ENCODE assay signal across 1 cellular context in genomic region chr17:75412455-75413317, GRCh38.
A peak's percentile ranks its signal among the peaks of the same experiment; 100 is the strongest.
TF ChIP-seq lines count a peak whose summit lies in the region.

No MANE protein-coding gene starts in this region.

TF ChIP-seq in HepG2, 621 proteins besides CTCF, POLR2A, EP300 and RAD21 (continued from another document and continues in another):
- TF ChIP-seq CREB3 (CRISPR knock-in tag; IDR thresholded peaks at IDR 0.05), result no peak
- peak; percentile 40; the same call in 1 of the 2 replicates for TF ChIP-seq ZNF710 (CRISPR knock-in tag; IDR thresholded peaks at IDR 0.05; ENCODE audit: borderline replicate concordance)
- 0 out of 2 replicates have a peak, but pooled peaks have one; percentile 33 for TF ChIP-seq FOXO1 (CRISPR knock-in tag; IDR thresholded peaks at IDR 0.05)
- 0 out of 2 replicates have a peak, but pooled peaks have one; percentile 55 for TF ChIP-seq ZBTB7B (CRISPR knock-in tag; IDR thresholded peaks at IDR 0.05)
- TF ChIP-seq SALL1 (CRISPR knock-in tag; IDR thresholded peaks at IDR 0.05), result 0 out of 2 replicates have a peak, but pooled peaks have one; percentile 32
- TF ChIP-seq KDM2A (CRISPR knock-in tag; IDR thresholded peaks at IDR 0.05; ENCODE audit: borderline replicate concordance, low read depth), result peak; percentile 62
- no peak for TF ChIP-seq ZNF749 (CRISPR knock-in tag; IDR thresholded peaks at IDR 0.05; ENCODE audit: borderline replicate concordance)
- TF ChIP-seq MYPOP (CRISPR knock-in tag; IDR thresholded peaks at IDR 0.05), result peak; percentile 45; the same call in 1 of the 2 replicates
- no peak for TF ChIP-seq SMARCC2 (IDR thresholded peaks at IDR 0.05)
- TF ChIP-seq U2AF1 (optimal IDR thresholded peaks at IDR 0.05; ENCODE audit: low read depth, low read length), result peak; percentile 17
- TF ChIP-seq MXD4 (CRISPR knock-in tag; IDR thresholded peaks at IDR 0.05), result peak; percentile 69
- TF ChIP-seq GPBP1L1 (CRISPR knock-in tag; IDR thresholded peaks at IDR 0.05), result no peak
- no peak for TF ChIP-seq ZSCAN25 (CRISPR knock-in tag; IDR thresholded peaks at IDR 0.05)
- TF ChIP-seq ZNF883 (CRISPR knock-in tag; IDR thresholded peaks at IDR 0.05; ENCODE audit: not compliant biosample characterization), result no peak
- peak; percentile 76 for TF ChIP-seq KAT8 (CRISPR knock-in tag; IDR thresholded peaks at IDR 0.05)
- 0 out of 2 replicates have a peak, but pooled peaks have one; percentile 68 for TF ChIP-seq HMGXB3 (CRISPR knock-in tag; IDR thresholded peaks at IDR 0.05; ENCODE audit: borderline replicate concordance)
- 0 out of 2 replicates have a peak, but pooled peaks have one; percentile 56 for TF ChIP-seq KLF6 (CRISPR knock-in tag; IDR thresholded peaks at IDR 0.05)
- no peak for TF ChIP-seq ZNF33B (CRISPR knock-in tag; IDR thresholded peaks at IDR 0.05)
- TF ChIP-seq SMC3 (IDR thresholded peaks at IDR 0.05; ENCODE audit: low read length), result peak; percentile 96
- peak; percentile 51; the same call in 1 of the 2 replicates for TF ChIP-seq ELF3 (CRISPR knock-in tag; IDR thresholded peaks at IDR 0.05)
- no peak for TF ChIP-seq NFYC (CRISPR knock-in tag; IDR thresholded peaks at IDR 0.05)
- TF ChIP-seq TGIF2 (CRISPR knock-in tag; IDR thresholded peaks at IDR 0.05), result no peak
- peak; percentile 58; the same call in 1 of the 2 replicates for TF ChIP-seq CBFB (CRISPR knock-in tag; IDR thresholded peaks at IDR 0.05)
- TF ChIP-seq HCFC1 (IDR thresholded peaks at IDR 0.05; ENCODE audit: low read depth, low read length), result peak; percentile 21; the same call in 1 of the 2 replicates
- TF ChIP-seq ZBTB25 (CRISPR knock-in tag; IDR thresholded peaks at IDR 0.05), result 0 out of 2 replicates have a peak, but pooled peaks have one; percentile 68
- TF ChIP-seq ZNF7 (CRISPR knock-in tag; IDR thresholded peaks at IDR 0.05), result no peak
- TF ChIP-seq ZBTB21 (CRISPR knock-in tag; IDR thresholded peaks at IDR 0.05), result no peak
- 0 out of 2 replicates have a peak, but pooled peaks have one; percentile 44 for TF ChIP-seq ZNF639 (CRISPR knock-in tag; conservative IDR thresholded peaks at IDR 0.05)
- TF ChIP-seq BATF2 (CRISPR knock-in tag; IDR thresholded peaks at IDR 0.05), result no peak
- no peak for TF ChIP-seq ZBTB10 (CRISPR knock-in tag; IDR thresholded peaks at IDR 0.05; ENCODE audit: borderline replicate concordance)
- no peak for TF ChIP-seq ZFP90 (CRISPR knock-in tag; IDR thresholded peaks at IDR 0.05; ENCODE audit: borderline replicate concordance)
- no peak for TF ChIP-seq LCORL (IDR thresholded peaks at IDR 0.05)
- peak; percentile 68 for TF ChIP-seq LCORL (CRISPR knock-in tag; IDR thresholded peaks at IDR 0.05)
- TF ChIP-seq HMGXB4 (CRISPR knock-in tag; IDR thresholded peaks at IDR 0.05; ENCODE audit: borderline replicate concordance in 1 of 2, low read depth in 1 of 2), result peak; percentile 77 to 97; a peak in 2 of 4 replicates
- no peak for TF ChIP-seq MIER2 (CRISPR knock-in tag; IDR thresholded peaks at IDR 0.05)
- TF ChIP-seq ZSCAN9 (CRISPR knock-in tag; IDR thresholded peaks at IDR 0.05; ENCODE audit: borderline replicate concordance), result 0 out of 2 replicates have a peak, but pooled peaks have one; percentile 71
- TF ChIP-seq TFDP2 (CRISPR knock-in tag; IDR thresholded peaks at IDR 0.05), result 0 out of 2 replicates have a peak, but pooled peaks have one; percentile 8
- TF ChIP-seq HOXD1 (CRISPR knock-in tag; IDR thresholded peaks at IDR 0.05), result no peak
- peak; percentile 80; the same call in 1 of the 2 replicates for TF ChIP-seq ZBTB37 (CRISPR knock-in tag; IDR thresholded peaks at IDR 0.05)
